ENCODE assay signal across 8 cellular contexts in the genomic region with DNA sequence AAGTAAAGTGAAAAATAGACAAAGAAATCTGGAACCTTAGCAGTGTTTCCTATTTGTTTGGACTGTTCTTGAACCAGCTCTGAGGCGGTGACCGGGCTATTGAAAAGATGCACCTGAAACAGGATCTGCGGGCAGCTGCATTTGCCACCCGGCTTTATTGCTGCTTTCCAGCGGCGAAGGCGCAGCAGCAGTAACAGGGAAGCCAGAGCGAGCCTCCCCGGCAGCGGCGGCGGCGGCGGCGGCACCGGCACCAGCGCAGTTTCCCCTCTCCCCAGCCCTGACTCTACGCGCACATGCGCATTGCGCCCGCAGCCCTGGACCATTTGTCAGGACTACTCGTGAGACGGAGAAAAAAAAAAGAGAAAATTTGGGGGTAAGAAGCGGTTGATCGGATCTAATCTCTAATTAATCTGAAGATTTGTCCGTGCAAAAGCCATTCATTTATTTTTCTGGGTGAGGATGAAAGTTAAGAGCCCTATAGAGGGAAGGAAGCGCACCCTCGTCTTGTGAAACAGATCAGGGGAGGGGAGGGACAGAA. TPM values are rescaled to one million over a fixed set of nuclear protein-coding genes. Genes with fewer than 3 reads are reported as not detected.
DNase-seq lines count a peak whose midpoint lies in the region; ATAC-seq and TF ChIP-seq lines count a peak whose summit lies in the region.

A gene (plus strand): TSS at position 290 of the 538 bp plus-strand sequence. CDS start 24,119 bp downstream, outside the sequence.

- peaks cover 23% of the 10 kb centered on the region for H3K4me1 ChIP-seq in left ventricle myocardium inferior

- no peaks in the 10 kb centered on the region for H3K9me3 ChIP-seq in left ventricle myocardium inferior (replicated peaks)

- H3K4me1 Mint-ChIP-seq in T-helper 1 cell treated with Interleukin-12 subunit alpha and Interleukin-12 subunit beta and Interleukin-4 antibody, amounts not matched to agents 30 μg/mL and 1 μg/mL, for 36 hours (ENCODE audit: low read depth): peaks cover 12% of the 10 kb centered on the region
- H3K4me1 Mint-ChIP-seq in type B pancreatic cell (ENCODE audit: unreplicated experiment): no peaks in the 10 kb centered on the region

- peaks cover 27% of the 10 kb centered on the region for H3K27me3 Mint-ChIP-seq in T-helper 1 cell treated with Interleukin-12 subunit alpha and Interleukin-12 subunit beta and Interleukin-4 antibody, amounts not matched to agents 30 μg/mL and 1 μg/mL, for 36 hours (ENCODE audit: low read depth)
- no peaks in the 10 kb centered on the region for H3K27me3 Mint-ChIP-seq in type B pancreatic cell

- peak within 1 kb of the TSS; percentile 100 for H3K4me3 Mint-ChIP-seq in T-helper 1 cell treated with Interleukin-12 subunit alpha and Interleukin-12 subunit beta and Interleukin-4 antibody, amounts not matched to agents 30 μg/mL and 1 μg/mL, for 36 hours
- H3K4me3 Mint-ChIP-seq in type B pancreatic cell: peak within 1 kb of the TSS; percentile 98

- TF ChIP-seq CTCF in GM10266 (IDR thresholded peaks at IDR 0.05; ENCODE audit: control insufficient read depth, insufficient read depth, low read depth, missing control alignments) (no peak), left ventricle myocardium inferior (IDR thresholded peaks at IDR 0.05; ENCODE audit: borderline replicate concordance) (no peak), type B pancreatic cell (conservative IDR thresholded peaks at IDR 0.05) (no peak)

- H3K36me3 ChIP-seq in left ventricle myocardium inferior: no peaks in the 10 kb centered on the region

- H3K27me3 ChIP-seq in left ventricle myocardium inferior (ENCODE audit: low read depth): no peaks in the 10 kb centered on the region

- intact Hi-C loops in left ventricle myocardium inferior (cut with micrococcal nuclease): loop anchor here (10.0 kb wide), 1 partner anchor 424 kb away; no protein-coding TSS in a partner anchor
- intact Hi-C loops in posterior vena cava (cut with DNase I): loop anchor here (1.0 to 10.0 kb wide), 2 partner anchors 29 to 424 kb away; no protein-coding TSS in a partner anchor

- H3K4me3 ChIP-seq in left ventricle myocardium inferior: peak within 1 kb of the TSS; percentile 90

- ATAC-seq in HG02610 (IDR thresholded peaks at IDR 0.05; ENCODE audit: unreplicated experiment): peak; percentile 74

- H3K9me3 Mint-ChIP-seq in T-helper 1 cell treated with Interleukin-12 subunit alpha and Interleukin-12 subunit beta and Interleukin-4 antibody, amounts not matched to agents 30 μg/mL and 1 μg/mL, for 36 hours: no peaks in the 10 kb centered on the region
- no peaks in the 10 kb centered on the region for H3K9me3 Mint-ChIP-seq in type B pancreatic cell

- DNase-seq in GM10266 (ENCODE audit: extremely low spot score) (peak; percentile 87), NCI-H1092 treated with DMSO at 0.1 percent for 48 hours (lab: John Stamatoyannopoulos, UW) (peak; percentile 73), amniotic stem cell (lab: John Stamatoyannopoulos, UW) (peak; percentile 61), left ventricle myocardium inferior (peak; percentile 89), posterior vena cava (ENCODE audit: low spot score) (peak; percentile 96), type B pancreatic cell (ENCODE audit: extremely low spot score, unreplicated experiment) (peak; percentile 93)

- peak within 1 kb of the TSS; percentile 98 for H3K27ac Mint-ChIP-seq in T-helper 1 cell treated with Interleukin-12 subunit alpha and Interleukin-12 subunit beta and Interleukin-4 antibody, amounts not matched to agents 30 μg/mL and 1 μg/mL, for 36 hours
- peak within 1 kb of the TSS; percentile 98 for H3K27ac Mint-ChIP-seq in type B pancreatic cell

- peaks cover 8% of the 10 kb centered on the region for H3K36me3 Mint-ChIP-seq in T-helper 1 cell treated with Interleukin-12 subunit alpha and Interleukin-12 subunit beta and Interleukin-4 antibody, amounts not matched to agents 30 μg/mL and 1 μg/mL, for 36 hours (ENCODE audit: low read depth)
- no peaks in the 10 kb centered on the region for H3K36me3 Mint-ChIP-seq in type B pancreatic cell

- peak within 1 kb of the TSS; percentile 57 for H3K27ac ChIP-seq in left ventricle myocardium inferior (replicated peaks)

RNA-seq across cellular contexts. Expression of the gene that starts here (rescaled TPM):
- 3.2 TPM for total RNA-seq in left ventricle myocardium inferior
- total RNA-seq in posterior vena cava: 10 to 100 TPM in 1 of 2 donors, 1 to 10 TPM in 1; 6.4 to 10.5 TPM
- total RNA-seq in type B pancreatic cell (ENCODE audit: low replicate concordance): 16.6 and 23.8 TPM in 2 replicates

Comparison
In these comparisons a context has a peak if more than half of its experiments do, and no peak if none do; other contexts are left out.
1. Peak in every context shown above with its lines: DNase-seq, ATAC-seq, H3K4me3 ChIP-seq and H3K27ac ChIP-seq.